In the genomic region with DNA sequence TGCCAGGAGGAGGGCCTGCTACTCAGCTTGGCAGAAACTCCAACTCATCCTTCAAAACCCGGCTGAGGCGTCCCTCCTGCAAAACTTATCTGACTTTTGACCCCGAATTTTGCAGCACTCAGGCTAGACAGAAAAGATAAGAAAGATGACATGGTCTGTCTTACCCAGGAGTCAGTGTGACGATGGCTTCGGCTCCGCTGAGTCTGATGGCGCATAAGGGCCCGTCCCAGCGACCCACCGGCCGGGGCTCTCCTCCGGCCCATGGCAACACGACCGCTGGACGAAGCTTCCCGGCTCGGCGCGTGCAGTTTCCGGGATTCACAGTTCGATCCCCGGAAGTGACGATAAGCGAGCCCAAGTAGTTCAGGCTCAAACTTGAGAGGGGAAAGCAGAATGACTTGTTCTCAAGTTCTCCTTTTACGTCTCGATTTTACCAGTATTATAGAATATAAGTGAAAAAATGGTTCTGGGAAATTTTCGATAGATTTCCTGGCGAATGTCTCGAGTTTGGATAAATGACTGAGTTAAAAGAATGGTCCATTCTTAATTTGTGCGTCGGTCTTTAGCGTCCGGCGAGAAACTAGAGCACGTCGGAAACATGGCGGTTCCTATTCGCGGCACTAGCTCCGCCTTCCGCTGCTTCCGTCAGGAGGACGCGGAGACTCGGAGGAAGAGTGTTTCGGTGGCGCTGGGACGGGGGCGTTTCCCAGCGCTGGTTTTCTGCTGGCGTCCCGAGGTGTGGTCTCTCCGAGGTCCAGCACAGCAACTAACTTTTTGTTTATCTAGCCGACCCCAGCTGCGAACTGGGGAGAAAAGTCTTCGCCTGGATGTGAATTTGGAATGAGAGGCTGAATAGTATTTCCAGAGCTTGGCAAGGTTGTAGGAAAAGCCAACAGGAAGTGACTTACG, we compare ENCODE assay signal across 1 cellular context.
A peak's percentile ranks its signal among the peaks of the same experiment; 100 is the strongest.
TF ChIP-seq lines count a peak whose summit lies in the region.

TSS of gene LSG1 (minus strand) at position 292 of the 909 bp plus-strand sequence. CDS start at position 263, 29 bp downstream.

TF ChIP-seq in K562, 482 proteins besides CTCF, POLR2A, EP300 and RAD21 (continued from another document and continues in another):
- TF ChIP-seq ARID4B (CRISPR knock-in tag; IDR thresholded peaks at IDR 0.05): peak; percentile 73
- peak; percentile 76 for TF ChIP-seq RFX1 (IDR thresholded peaks at IDR 0.05)
- TF ChIP-seq, protein P1, sequence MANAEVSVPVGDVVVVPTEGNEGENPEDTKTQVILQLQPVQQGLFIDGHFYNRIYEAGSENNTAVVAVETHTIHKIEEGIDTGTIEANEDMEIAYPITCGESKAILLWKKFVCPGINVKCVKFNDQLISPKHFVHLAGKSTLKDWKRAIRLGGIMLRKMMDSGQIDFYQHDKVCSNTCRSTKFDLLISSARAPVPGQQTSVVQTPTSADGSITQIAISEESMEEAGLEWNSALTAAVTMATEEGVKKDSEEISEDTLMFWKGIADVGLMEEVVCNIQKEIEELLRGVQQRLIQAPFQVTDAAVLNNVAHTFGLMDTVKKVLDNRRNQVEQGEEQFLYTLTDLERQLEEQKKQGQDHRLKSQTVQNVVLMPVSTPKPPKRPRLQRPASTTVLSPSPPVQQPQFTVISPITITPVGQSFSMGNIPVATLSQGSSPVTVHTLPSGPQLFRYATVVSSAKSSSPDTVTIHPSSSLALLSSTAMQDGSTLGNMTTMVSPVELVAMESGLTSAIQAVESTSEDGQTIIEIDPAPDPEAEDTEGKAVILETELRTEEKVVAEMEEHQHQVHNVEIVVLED (CRISPR knock-in tag; IDR thresholded peaks at IDR 0.05): peak; percentile 68
- peak in 1 of 2 experiments; percentile 76; a peak in 2 of 4 replicates for TF ChIP-seq ZNF639 (CRISPR knock-in tag; conservative IDR thresholded peaks at IDR 0.05 in 1 of 2, IDR thresholded peaks at IDR 0.05 in 1 of 2)
- TF ChIP-seq, protein P2, sequence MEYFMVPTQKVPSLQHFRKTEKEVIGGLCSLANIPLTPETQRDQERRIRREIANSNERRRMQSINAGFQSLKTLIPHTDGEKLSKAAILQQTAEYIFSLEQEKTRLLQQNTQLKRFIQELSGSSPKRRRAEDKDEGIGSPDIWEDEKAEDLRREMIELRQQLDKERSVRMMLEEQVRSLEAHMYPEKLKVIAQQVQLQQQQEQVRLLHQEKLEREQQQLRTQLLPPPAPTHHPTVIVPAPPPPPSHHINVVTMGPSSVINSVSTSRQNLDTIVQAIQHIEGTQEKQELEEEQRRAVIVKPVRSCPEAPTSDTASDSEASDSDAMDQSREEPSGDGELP (CRISPR knock-in tag; IDR thresholded peaks at IDR 0.05; ENCODE audit: borderline replicate concordance): peak; percentile 83
- peak; percentile 86 for TF ChIP-seq CREM (IDR thresholded peaks at IDR 0.05; ENCODE audit: low read depth)
- TF ChIP-seq NUFIP1 (IDR thresholded peaks at IDR 0.05; ENCODE audit: partially characterized antibody): peak; percentile 39
- TF ChIP-seq, protein P3, sequence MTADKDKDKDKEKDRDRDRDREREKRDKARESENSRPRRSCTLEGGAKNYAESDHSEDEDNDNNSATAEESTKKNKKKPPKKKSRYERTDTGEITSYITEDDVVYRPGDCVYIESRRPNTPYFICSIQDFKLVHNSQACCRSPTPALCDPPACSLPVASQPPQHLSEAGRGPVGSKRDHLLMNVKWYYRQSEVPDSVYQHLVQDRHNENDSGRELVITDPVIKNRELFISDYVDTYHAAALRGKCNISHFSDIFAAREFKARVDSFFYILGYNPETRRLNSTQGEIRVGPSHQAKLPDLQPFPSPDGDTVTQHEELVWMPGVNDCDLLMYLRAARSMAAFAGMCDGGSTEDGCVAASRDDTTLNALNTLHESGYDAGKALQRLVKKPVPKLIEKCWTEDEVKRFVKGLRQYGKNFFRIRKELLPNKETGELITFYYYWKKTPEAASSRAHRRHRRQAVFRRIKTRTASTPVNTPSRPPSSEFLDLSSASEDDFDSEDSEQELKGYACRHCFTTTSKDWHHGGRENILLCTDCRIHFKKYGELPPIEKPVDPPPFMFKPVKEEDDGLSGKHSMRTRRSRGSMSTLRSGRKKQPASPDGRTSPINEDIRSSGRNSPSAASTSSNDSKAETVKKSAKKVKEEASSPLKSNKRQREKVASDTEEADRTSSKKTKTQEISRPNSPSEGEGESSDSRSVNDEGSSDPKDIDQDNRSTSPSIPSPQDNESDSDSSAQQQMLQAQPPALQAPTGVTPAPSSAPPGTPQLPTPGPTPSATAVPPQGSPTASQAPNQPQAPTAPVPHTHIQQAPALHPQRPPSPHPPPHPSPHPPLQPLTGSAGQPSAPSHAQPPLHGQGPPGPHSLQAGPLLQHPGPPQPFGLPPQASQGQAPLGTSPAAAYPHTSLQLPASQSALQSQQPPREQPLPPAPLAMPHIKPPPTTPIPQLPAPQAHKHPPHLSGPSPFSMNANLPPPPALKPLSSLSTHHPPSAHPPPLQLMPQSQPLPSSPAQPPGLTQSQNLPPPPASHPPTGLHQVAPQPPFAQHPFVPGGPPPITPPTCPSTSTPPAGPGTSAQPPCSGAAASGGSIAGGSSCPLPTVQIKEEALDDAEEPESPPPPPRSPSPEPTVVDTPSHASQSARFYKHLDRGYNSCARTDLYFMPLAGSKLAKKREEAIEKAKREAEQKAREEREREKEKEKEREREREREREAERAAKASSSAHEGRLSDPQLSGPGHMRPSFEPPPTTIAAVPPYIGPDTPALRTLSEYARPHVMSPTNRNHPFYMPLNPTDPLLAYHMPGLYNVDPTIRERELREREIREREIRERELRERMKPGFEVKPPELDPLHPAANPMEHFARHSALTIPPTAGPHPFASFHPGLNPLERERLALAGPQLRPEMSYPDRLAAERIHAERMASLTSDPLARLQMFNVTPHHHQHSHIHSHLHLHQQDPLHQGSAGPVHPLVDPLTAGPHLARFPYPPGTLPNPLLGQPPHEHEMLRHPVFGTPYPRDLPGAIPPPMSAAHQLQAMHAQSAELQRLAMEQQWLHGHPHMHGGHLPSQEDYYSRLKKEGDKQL (CRISPR knock-in tag; IDR thresholded peaks at IDR 0.05; ENCODE audit: borderline replicate concordance): no peak
- TF ChIP-seq TCF7 (IDR thresholded peaks at IDR 0.05; ENCODE audit: borderline replicate concordance): 0 out of 2 replicates have a peak, but pooled peaks have one; percentile 44
- peak; percentile 74; the same call in 1 of the 2 replicates for TF ChIP-seq KDM2B (CRISPR knock-in tag; IDR thresholded peaks at IDR 0.05)
- no peak for TF ChIP-seq MLX (CRISPR knock-in tag; conservative IDR thresholded peaks at IDR 0.05)
- peak; percentile 99 for TF ChIP-seq ZEB2 (IDR thresholded peaks at IDR 0.05)
- TF ChIP-seq, protein P4, sequence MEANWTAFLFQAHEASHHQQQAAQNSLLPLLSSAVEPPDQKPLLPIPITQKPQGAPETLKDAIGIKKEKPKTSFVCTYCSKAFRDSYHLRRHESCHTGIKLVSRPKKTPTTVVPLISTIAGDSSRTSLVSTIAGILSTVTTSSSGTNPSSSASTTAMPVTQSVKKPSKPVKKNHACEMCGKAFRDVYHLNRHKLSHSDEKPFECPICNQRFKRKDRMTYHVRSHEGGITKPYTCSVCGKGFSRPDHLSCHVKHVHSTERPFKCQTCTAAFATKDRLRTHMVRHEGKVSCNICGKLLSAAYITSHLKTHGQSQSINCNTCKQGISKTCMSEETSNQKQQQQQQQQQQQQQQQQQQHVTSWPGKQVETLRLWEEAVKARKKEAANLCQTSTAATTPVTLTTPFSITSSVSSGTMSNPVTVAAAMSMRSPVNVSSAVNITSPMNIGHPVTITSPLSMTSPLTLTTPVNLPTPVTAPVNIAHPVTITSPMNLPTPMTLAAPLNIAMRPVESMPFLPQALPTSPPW (CRISPR knock-in tag; IDR thresholded peaks at IDR 0.05): peak; percentile 58; the same call in 1 of the 2 replicates
- TF ChIP-seq SLC30A9 (CRISPR knock-in tag; IDR thresholded peaks at IDR 0.05): no peak
- peak; percentile 46; the same call in 1 of the 2 replicates for TF ChIP-seq TEAD4 (IDR thresholded peaks at IDR 0.05; ENCODE audit: low read length)
- TF ChIP-seq TEAD4 (CRISPR knock-in tag; IDR thresholded peaks at IDR 0.05; ENCODE audit: borderline replicate concordance): no peak
- TF ChIP-seq FOXA3 (CRISPR knock-in tag; conservative IDR thresholded peaks at IDR 0.05 in 1 of 2, IDR thresholded peaks at IDR 0.05 in 1 of 2): 0 out of 4 replicates have a peak, but pooled peaks of 1 of the 2 experiments have one; percentile 20
- no peak for TF ChIP-seq ZNF644 (tag; IDR thresholded peaks at IDR 0.05; ENCODE audit: low read depth)
- peak; percentile 92; the same call in 1 of the 2 replicates for TF ChIP-seq NFRKB (IDR thresholded peaks at IDR 0.05; ENCODE audit: low read depth)
- TF ChIP-seq, protein P5, sequence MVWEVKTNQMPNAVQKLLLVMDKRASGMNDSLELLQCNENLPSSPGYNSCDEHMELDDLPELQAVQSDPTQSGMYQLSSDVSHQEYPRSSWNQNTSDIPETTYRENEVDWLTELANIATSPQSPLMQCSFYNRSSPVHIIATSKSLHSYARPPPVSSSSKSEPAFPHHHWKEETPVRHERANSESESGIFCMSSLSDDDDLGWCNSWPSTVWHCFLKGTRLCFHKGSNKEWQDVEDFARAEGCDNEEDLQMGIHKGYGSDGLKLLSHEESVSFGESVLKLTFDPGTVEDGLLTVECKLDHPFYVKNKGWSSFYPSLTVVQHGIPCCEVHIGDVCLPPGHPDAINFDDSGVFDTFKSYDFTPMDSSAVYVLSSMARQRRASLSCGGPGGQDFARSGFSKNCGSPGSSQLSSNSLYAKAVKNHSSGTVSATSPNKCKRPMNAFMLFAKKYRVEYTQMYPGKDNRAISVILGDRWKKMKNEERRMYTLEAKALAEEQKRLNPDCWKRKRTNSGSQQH (CRISPR knock-in tag; IDR thresholded peaks at IDR 0.05): 0 out of 2 replicates have a peak, but pooled peaks have one; percentile 34
- TF ChIP-seq ZZZ3 (IDR thresholded peaks at IDR 0.05): no peak
- TF ChIP-seq NR2C1 (IDR thresholded peaks at IDR 0.05): peak; percentile 65
- 0 out of 2 replicates have a peak, but pooled peaks have one; percentile 12 for TF ChIP-seq NR2C1 (tag; IDR thresholded peaks at IDR 0.05)
- TF ChIP-seq ATF1 (CRISPR knock-in tag; IDR thresholded peaks at IDR 0.05): no peak
- peak; percentile 98 for TF ChIP-seq ATF1 (tag; IDR thresholded peaks at IDR 0.05)
- TF ChIP-seq, protein P6, sequence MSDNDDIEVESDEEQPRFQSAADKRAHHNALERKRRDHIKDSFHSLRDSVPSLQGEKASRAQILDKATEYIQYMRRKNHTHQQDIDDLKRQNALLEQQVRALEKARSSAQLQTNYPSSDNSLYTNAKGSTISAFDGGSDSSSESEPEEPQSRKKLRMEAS (CRISPR knock-in tag; IDR thresholded peaks at IDR 0.05): peak; percentile 73
- peak; percentile 64; the same call in 1 of the 2 replicates for TF ChIP-seq BCOR (IDR thresholded peaks at IDR 0.05)
- no peak for TF ChIP-seq FOXP1 (CRISPR knock-in tag; IDR thresholded peaks at IDR 0.05)
- TF ChIP-seq ARID1B (IDR thresholded peaks at IDR 0.05): no peak
- TF ChIP-seq MED1 (CRISPR knock-in tag; IDR thresholded peaks at IDR 0.05; ENCODE audit: borderline replicate concordance): no peak
- 0 out of 2 replicates have a peak, but pooled peaks have one; percentile 71 for TF ChIP-seq GTF2E2 (tag; IDR thresholded peaks at IDR 0.05)
- no peak; the same call in 1 of the 2 replicates for TF ChIP-seq PHF21A (IDR thresholded peaks at IDR 0.05; ENCODE audit: borderline replicate concordance, low read depth)
